In the genomic region with DNA sequence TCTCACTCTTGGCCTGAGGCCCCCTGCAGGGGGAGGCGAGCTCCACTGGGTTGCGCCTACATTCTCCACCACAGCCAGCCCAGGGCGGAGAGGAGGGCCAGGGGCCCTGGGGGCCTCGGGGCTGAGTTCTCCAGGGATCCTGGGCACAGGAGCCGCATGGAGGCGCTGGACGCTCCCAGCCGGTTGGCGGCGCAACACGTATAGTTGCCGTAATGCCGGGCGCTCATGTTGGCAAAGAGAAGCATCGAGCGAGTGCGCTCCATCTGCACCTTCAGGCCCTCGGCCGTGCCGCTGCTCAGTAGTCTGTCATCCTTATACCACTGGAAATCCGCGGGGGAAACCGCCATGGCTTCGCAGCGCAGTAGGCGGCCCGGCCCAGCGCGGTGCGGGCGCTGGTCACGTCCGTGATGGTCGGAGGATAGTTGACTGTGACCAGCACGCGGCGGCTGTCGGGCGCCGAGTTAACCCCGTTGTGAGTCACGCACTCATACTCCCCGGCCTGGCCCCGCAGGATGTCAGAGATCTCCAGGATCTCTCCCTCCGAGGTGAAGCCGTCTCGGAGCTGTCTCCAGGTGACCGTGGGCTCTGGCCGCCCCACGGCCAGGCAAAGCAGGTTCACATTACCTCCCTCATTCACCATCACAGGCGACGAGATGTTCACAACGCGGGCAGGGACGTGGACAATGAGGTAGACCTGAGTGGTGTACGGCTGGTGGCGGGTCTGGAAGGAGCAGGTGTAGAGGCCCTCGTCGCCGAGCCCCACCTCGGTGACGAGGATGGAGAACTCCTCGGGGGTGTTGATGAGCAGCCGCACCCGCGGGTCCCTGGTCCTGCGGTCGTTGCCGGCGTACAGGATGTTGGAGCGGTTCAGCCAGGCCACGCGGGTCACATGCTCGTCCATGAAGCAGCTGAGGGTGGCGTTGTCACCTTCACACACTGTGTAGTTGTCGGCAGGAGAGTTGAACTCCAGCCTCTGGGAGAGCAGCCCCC, we compare ENCODE assay signal across 9 cellular contexts. TPM values are rescaled to one million over a fixed set of nuclear protein-coding genes. Genes with fewer than 3 reads are reported as not detected.
DNase-seq lines count a peak whose midpoint lies in the region; ATAC-seq and TF ChIP-seq lines count a peak whose summit lies in the region.
"Not testable (repeated sequence)": the region's sequence is repeated elsewhere in the genome, so short reads cannot be mapped to it uniquely, and the experiment has no call there.
"Had no signal": no experiment of that assay in that cellular context is flagged by ENCODE, and none has a peak within 500 bp of the region (broad histone marks: within the 10 kb centered on the region; RNA-seq: fewer than 3 reads in every experiment).

No MANE protein-coding gene starts in this region.

- not testable (repeated sequence) for H3K36me3 Mint-ChIP-seq in Calu3 (ENCODE audit: insufficient read depth, unreplicated experiment)
- peaks cover 10 to 17% of the 10 kb centered on the region in 2 donors for H3K36me3 Mint-ChIP-seq in activated naive CD4-positive, alpha-beta T cell treated with anti-CD3 and anti-CD28 coated beads, Interleukin-2, amount 50 U/mL, for 72 hours

- intact Hi-C loops in Calu3 (cut with micrococcal nuclease; ENCODE audit: unreplicated experiment); left lung (cut with DNase I); stomach (cut with DNase I; ENCODE audit: low total_unique reads): not testable (repeated sequence)
- intact Hi-C loops in sigmoid colon (cut with DNase I): loop anchor here (10.0 kb wide), 1 partner anchor 225 kb away; the partner anchor contains the start of gene ZNF138

- WGBS in sigmoid colon, 2 donors: 3 to 10% methylated on average over 76 of the region's 76 CpGs
- 3 to 5% (median 3%) methylated on average over 18 to 76 of the region's 76 CpGs for WGBS in stomach, 5 donors

- H3K27me3 Mint-ChIP-seq in Calu3 (ENCODE audit: unreplicated experiment): peaks cover 16% of the 10 kb centered on the region

- H3K4me3 Mint-ChIP-seq in Calu3 (ENCODE audit: low read depth, unreplicated experiment): peak overlapping the region; percentile 62

- not testable (repeated sequence) for H3K27ac ChIP-seq in left lung
- peak overlapping the region in 1 of 4 donors; percentile 56 for H3K27ac ChIP-seq in sigmoid colon
- peak overlapping the region in 1 of 5 donors; percentile 50 for H3K27ac ChIP-seq in stomach

- not testable (repeated sequence) for H3K36me3 ChIP-seq in left lung, sigmoid colon, stomach

- H3K4me1 ChIP-seq in left lung (peaks cover 2 to 11% of the 10 kb centered on the region in 2 donors), sigmoid colon (peaks cover 0 to 20% (median 12%) of the 10 kb centered on the region in 4 donors), stomach (peaks cover 4 to 20% (median 15%) of the 10 kb centered on the region in 4 donors)

- not testable (repeated sequence) for TF ChIP-seq EP300 in sigmoid colon (IDR thresholded peaks at IDR 0.05); stomach (IDR thresholded peaks at IDR 0.05)

- CTCF ChIA-PET in Calu3 (lab: Charles Lee): not testable (repeated sequence)

- not testable (repeated sequence) for H3K9me3 ChIP-seq in left lung, sigmoid colon, stomach

- H3K9me3 Mint-ChIP-seq in Calu3 (ENCODE audit: low read depth, unreplicated experiment): not testable (repeated sequence)
- H3K9me3 Mint-ChIP-seq in activated naive CD4-positive, alpha-beta T cell treated with anti-CD3 and anti-CD28 coated beads, Interleukin-2, amount 50 U/mL, for 72 hours: peaks cover 0 to 11% of the 10 kb centered on the region in 2 donors

- not testable (repeated sequence) for BruUV-seq in Calu3 (replicated peaks; lab: Mats Ljungman, UMichigan)

- H3K4me1 Mint-ChIP-seq in Calu3 (ENCODE audit: low read depth, unreplicated experiment): not testable (repeated sequence)

- TF ChIP-seq CTCF in Calu3 (IDR thresholded peaks at IDR 0.05; ENCODE audit: unreplicated experiment); stomach (IDR thresholded peaks at IDR 0.05): not testable (repeated sequence)
- TF ChIP-seq CTCF in left lung (IDR thresholded peaks at IDR 0.05) (peak in 1 of 2 donors; percentile 15), sigmoid colon (IDR thresholded peaks at IDR 0.05) (peak in 1 of 4 experiments; percentile 19)

- peak overlapping the region; percentile 22 to 31 for H3K4me3 ChIP-seq in left lung
- H3K4me3 ChIP-seq in sigmoid colon: peak overlapping the region; percentile 36 to 53 (median 42)
- H3K4me3 ChIP-seq in stomach: peak overlapping the region; percentile 41 to 55 (median 50)

- not testable (repeated sequence) for TF ChIP-seq POLR2A in erythroblast (IDR thresholded peaks at IDR 0.05; ENCODE audit: low read length); sigmoid colon (IDR thresholded peaks at IDR 0.05); stomach (IDR thresholded peaks at IDR 0.05)

- ATAC-seq in activated naive CD4-positive, alpha-beta T cell treated with anti-CD3 and anti-CD28 coated beads, Interleukin-2, amount 50 U/mL, for 72 hours: peak; percentile 74 to 89
- peak; percentile 74 for ATAC-seq in left lung

- H3K27me3 ChIP-seq in left lung: peaks cover 8 to 54% of the 10 kb centered on the region in 2 donors
- H3K27me3 ChIP-seq in sigmoid colon: peaks cover 0 to 16% (median 0%) of the 10 kb centered on the region in 3 donors
- peaks cover 0 to 50% (median 16%) of the 10 kb centered on the region in 3 donors for H3K27me3 ChIP-seq in stomach

- not testable (repeated sequence) for DNase-seq in Calu3, sigmoid colon, stomach
- DNase-seq in NCI-H146 (lab: John Stamatoyannopoulos, UW): peak; percentile 18
- DNase-seq in activated CD4-positive, alpha-beta T cell treated with anti-CD3 and anti-CD28 coated beads for 24 hours (ENCODE audit: low read depth in 2 of 2): peak; percentile 7 to 15
- peak; percentile 20 to 63 for DNase-seq in activated naive CD4-positive, alpha-beta T cell treated with anti-CD3 and anti-CD28 coated beads, Interleukin-2, amount 50 U/mL, for 72 hours (ENCODE audit: low spot score in 2 of 2)
- peak; percentile 22 to 29 for DNase-seq in erythroblast (lab: John Stamatoyannopoulos, UW)
- DNase-seq in left lung: peak in 1 of 2 donors; percentile 78

- not testable (repeated sequence) for H3K27ac Mint-ChIP-seq in Calu3 (ENCODE audit: unreplicated experiment)
- H3K27ac Mint-ChIP-seq in activated naive CD4-positive, alpha-beta T cell treated with anti-CD3 and anti-CD28 coated beads, Interleukin-2, amount 50 U/mL, for 72 hours: peak overlapping the region; percentile 60 to 68

RNA-seq across cellular contexts. Expression of gene ZNF680, which starts 6.8 kb away (rescaled TPM):
- total RNA-seq in Calu3 (2022): 14.5 and 16.6 TPM in 2 replicates
- total RNA-seq in activated naive CD4-positive, alpha-beta T cell treated with anti-CD3 and anti-CD28 coated beads, Interleukin-2, amount 50 U/mL, for 72 hours: 10 to 100 TPM; 14.6 to 22.2 TPM
- total RNA-seq in left lung: 10 to 100 TPM; 14.0 to 20.3 TPM
- 10 to 100 TPM in 3 of 4 donors, 1 to 10 TPM in 1; 9.8 to 28.0 (median 16.7) TPM for total RNA-seq in sigmoid colon
- 1 to 10 TPM; 2.4 to 3.5 (median 3.3) TPM for polyA plus RNA-seq in sigmoid colon
- total RNA-seq in stomach: 10 to 100 TPM in 3 of 5 donors, 1 to 10 TPM in 2; 4.3 to 41.1 (median 17.4) TPM
- polyA plus RNA-seq in stomach: 1 to 10 TPM; 3.8 to 6.4 (median 4.3) TPM
- total RNA-seq: hepatocyte had no signal
- polyA plus RNA-seq: hepatocyte had no signal
